Comparison of ENCODE assay signal across 8 cellular contexts in genomic region chr4:36187723-36188333, GRCh38. TPM values are rescaled to one million over a fixed set of nuclear protein-coding genes. Genes with fewer than 3 reads are reported as not detected.
DNase-seq lines count a peak whose midpoint lies in the region; ATAC-seq and TF ChIP-seq lines count a peak whose summit lies in the region.

No MANE protein-coding gene starts in this region.

- ATAC-seq in PC-3 (no peak), GM21529 (IDR thresholded peaks at IDR 0.05; ENCODE audit: unreplicated experiment) (no peak)
- no peak for ATAC-seq in stimulated activated effector memory CD8-positive, alpha-beta T cell treated with anti-CD3 and anti-CD28 coated beads, Interleukin-12 subunit alpha, Interleukin-12 subunit beta, amount 100 ng/mL, for 72 hours

- H3K9me3 ChIP-seq in CD8-positive, alpha-beta memory T cell (ENCODE audit: low read length) = no peaks in the 10 kb centered on the region
- H3K9me3 ChIP-seq in PC-3 (ENCODE audit: low read length) = no peaks in the 10 kb centered on the region

- no peak overlapping the region for H3K9ac ChIP-seq in PC-3 (ENCODE audit: low read length)

- no peaks in the 10 kb centered on the region for H3K27me3 ChIP-seq in CD8-positive, alpha-beta memory T cell (ENCODE audit: insufficient read depth, low read length, poor library complexity, severe bottlenecking)
- no peaks in the 10 kb centered on the region for H3K27me3 ChIP-seq in PC-3 (ENCODE audit: low read length)

- POLR2A ChIA-PET in CD8-positive, alpha-beta memory T cell (lab: Charles Lee) = no interaction called here
- POLR2A ChIA-PET in PC-3 (lab: Charles Lee; ENCODE audit: unreplicated experiment) = no interaction called here

- no peak overlapping the region for H3K4me2 ChIP-seq in PC-3 (ENCODE audit: low read length)

- no peak overlapping the region for H2AFZ ChIP-seq in PC-3 (ENCODE audit: low read length)

- H3K36me3 ChIP-seq in CD8-positive, alpha-beta memory T cell (ENCODE audit: insufficient read depth, low read length) = peaks cover 3% of the 10 kb centered on the region
- no peaks in the 10 kb centered on the region for H3K36me3 ChIP-seq in PC-3 (ENCODE audit: low read depth, low read length)

- CTCF ChIA-PET in CD8-positive, alpha-beta memory T cell (lab: Charles Lee) = interaction anchor here (1.0 to 1.6 kb wide), 3 partner anchors 10 to 56 kb away, joined by 3 to 5 read pairs (median 4); no protein-coding TSS in a partner anchor
- CTCF ChIA-PET in PC-3 (lab: Charles Lee) = no interaction called here

- H3K4me1 ChIP-seq in CD8-positive, alpha-beta memory T cell (ENCODE audit: insufficient read depth, low read length) = peaks cover 38% of the 10 kb centered on the region
- H3K4me1 ChIP-seq in PC-3 (ENCODE audit: insufficient read depth, low read length) = no peaks in the 10 kb centered on the region

- no TSS peak for BruUV-seq in PC-3 (replicated peaks; lab: Mats Ljungman, UMichigan)

- no peaks in the 10 kb centered on the region for H3K9me2 ChIP-seq in PC-3 (replicated peaks; ENCODE audit: low read length)

- peaks cover 53 to 70% (median 69%) of the 10 kb centered on the region in 3 donors for H3K4me1 Mint-ChIP-seq in CD8-positive, alpha-beta memory T cell
- peaks cover 38% of the 10 kb centered on the region for H3K4me1 Mint-ChIP-seq in stimulated activated effector memory CD8-positive, alpha-beta T cell treated with anti-CD3 and anti-CD28 coated beads, Interleukin-12 subunit alpha, Interleukin-12 subunit beta, amount 100 ng/mL, for 72 hours

- TF ChIP-seq CTCF in GM20000 (IDR thresholded peaks at IDR 0.05; ENCODE audit: extremely low read depth, missing control alignments) = no peak
- TF ChIP-seq CTCF in PC-3 (conservative IDR thresholded peaks at IDR 0.05; ENCODE audit: low read depth, low read length) = peak; percentile 77

- H3K27me3 Mint-ChIP-seq in CD8-positive, alpha-beta memory T cell = no peaks in the 10 kb centered on the region

- no peak overlapping the region for H3K4me3 Mint-ChIP-seq in CD8-positive, alpha-beta memory T cell
- no peak overlapping the region for H3K4me3 Mint-ChIP-seq in stimulated activated effector memory CD8-positive, alpha-beta T cell treated with anti-CD3 and anti-CD28 coated beads, Interleukin-12 subunit alpha, Interleukin-12 subunit beta, amount 100 ng/mL, for 72 hours

- no peaks in the 10 kb centered on the region for H4K20me1 ChIP-seq in PC-3 (ENCODE audit: low read length)

- no peak overlapping the region for H3K4me3 ChIP-seq in CD8-positive, alpha-beta memory T cell (ENCODE audit: low read length)
- no peak overlapping the region for H3K4me3 ChIP-seq in PC-3 (ENCODE audit: low read length)

- peak in 3 of 5 donors; percentile 9 to 52 (median 15) for DNase-seq in CD8-positive, alpha-beta memory T cell
- DNase-seq in GM20000 (ENCODE audit: low spot score) (peak; percentile 7), PC-3 (peak; percentile 47), fibroblast of the conjunctiva (ENCODE audit: low read depth) (peak; percentile 17), T1000 (lab: John Stamatoyannopoulos, UW) (no peak)
- no peak for DNase-seq in stimulated activated effector memory CD8-positive, alpha-beta T cell treated with anti-CD3 and anti-CD28 coated beads, Interleukin-12 subunit alpha, Interleukin-12 subunit beta, amount 100 ng/mL, for 72 hours (ENCODE audit: low spot score in 2 of 2)
- DNase-seq in stimulated activated CD4-positive, alpha-beta T cell treated with anti-CD3 and anti-CD28 coated beads, Interleukin-2, amount 100 ng/mL, for 24 hours = no peak

- H3F3A ChIP-seq in PC-3 (ENCODE audit: low read length, unreplicated experiment) = no peaks in the 10 kb centered on the region

- H3K79me2 ChIP-seq in PC-3 (ENCODE audit: low read length) = no peaks in the 10 kb centered on the region

- H3K27ac ChIP-seq in CD8-positive, alpha-beta memory T cell (ENCODE audit: low read depth, low read length) = no peak overlapping the region
- no peak overlapping the region for H3K27ac ChIP-seq in PC-3 (ENCODE audit: low read length)

- intact Hi-C loops in PC-3 (cut with micrococcal nuclease) = loop anchor here (5.0 kb wide), 1 partner anchor 256 kb away; no protein-coding TSS in a partner anchor

- H3K27ac Mint-ChIP-seq in CD8-positive, alpha-beta memory T cell = peak overlapping the region in 3 of 8 donors; percentile 27 to 76 (median 36)
- H3K27ac Mint-ChIP-seq in stimulated activated effector memory CD8-positive, alpha-beta T cell treated with anti-CD3 and anti-CD28 coated beads, Interleukin-12 subunit alpha, Interleukin-12 subunit beta, amount 100 ng/mL, for 72 hours = no peak overlapping the region

- no peaks in the 10 kb centered on the region for H3K9me3 Mint-ChIP-seq in CD8-positive, alpha-beta memory T cell
- H3K9me3 Mint-ChIP-seq in stimulated activated effector memory CD8-positive, alpha-beta T cell treated with anti-CD3 and anti-CD28 coated beads, Interleukin-12 subunit alpha, Interleukin-12 subunit beta, amount 100 ng/mL, for 72 hours = no peaks in the 10 kb centered on the region

- H3K36me3 Mint-ChIP-seq in CD8-positive, alpha-beta memory T cell = peaks cover 0 to 53% (median 8%) of the 10 kb centered on the region in 3 donors
- H3K36me3 Mint-ChIP-seq in stimulated activated effector memory CD8-positive, alpha-beta T cell treated with anti-CD3 and anti-CD28 coated beads, Interleukin-12 subunit alpha, Interleukin-12 subunit beta, amount 100 ng/mL, for 72 hours = peaks cover 66% of the 10 kb centered on the region

RNA-seq across cellular contexts. Expression of gene ARAP2, which starts 56.5 kb away (rescaled TPM):
- total RNA-seq in CD8-positive, alpha-beta memory T cell = 10 to 100 TPM; 49.7 to 49.9 TPM
- 44.2 TPM for polyA plus RNA-seq in CD8-positive, alpha-beta memory T cell
- 12.5 and 13.2 TPM in 2 replicates for total RNA-seq in PC-3 (2014; rRNA removed)

Comparison
In these comparisons a context has a peak if more than half of its experiments do, and no peak if none do; other contexts are left out.
1. DNase-seq: peak in CD8-positive, alpha-beta memory T cell (3 of 5), GM20000 (single experiment), PC-3 (single experiment) and fibroblast of the conjunctiva (single experiment); none in stimulated activated effector memory CD8-positive, alpha-beta T cell treated with anti-CD3 and anti-CD28 coated beads, Interleukin-12 subunit alpha, Interleukin-12 subunit beta, amount 100 ng/mL, for 72 hours (0 of 2), stimulated activated CD4-positive, alpha-beta T cell treated with anti-CD3 and anti-CD28 coated beads, Interleukin-2, amount 100 ng/mL, for 24 hours (0 of 2) and T1000 (single experiment).